In genomic region chr3:48663489-48664312, GRCh38 we compare ENCODE assay signal across 8 cellular contexts. TPM values are rescaled to one million over a fixed set of nuclear protein-coding genes. Genes with fewer than 3 reads are reported as not detected.
DNase-seq lines count a peak whose midpoint lies in the region; ATAC-seq and TF ChIP-seq lines count a peak whose summit lies in the region.

No MANE protein-coding gene starts in this region.

- peaks cover 10 to 16% of the 10 kb centered on the region in 2 donors for H3K4me1 Mint-ChIP-seq in natural killer cell treated with Interleukin-12 subunit alpha and Interleukin-12 subunit beta and Interleukin-15 and Interleukin-18, amount 100 ng/mL, for 72 hours (ENCODE audit: low read depth in 2 of 2)

- ATAC-seq in GM21717 (IDR thresholded peaks at IDR 0.05; ENCODE audit: unreplicated experiment), result peak; percentile 78
- peak; percentile 93 to 95 for ATAC-seq in natural killer cell treated with Interleukin-12 subunit alpha and Interleukin-12 subunit beta and Interleukin-15 and Interleukin-18, amount 100 ng/mL, for 72 hours

- TF ChIP-seq CTCF in KMS-11 (conservative IDR thresholded peaks at IDR 0.05; ENCODE audit: low read depth, low read length), result peak; percentile 70; the same call in 1 of the 2 replicates
- TF ChIP-seq CTCF in RWPE1 (conservative IDR thresholded peaks at IDR 0.05; ENCODE audit: low read depth), result peak; percentile 86
- TF ChIP-seq CTCF in fibroblast of the aortic adventitia (IDR thresholded peaks at IDR 0.05; ENCODE audit: insufficient read depth, low read length), result peak; percentile 82

- H3K4me1 ChIP-seq in KMS-11 (ENCODE audit: low read depth, poor library complexity, severe bottlenecking), result peaks cover 5% of the 10 kb centered on the region

- peak overlapping the region; percentile 89 for H3K4me2 ChIP-seq in KMS-11

- peak; percentile 85 for DNase-seq in DMS79 (lab: John Stamatoyannopoulos, UW)
- DNase-seq in RWPE1 (ENCODE audit: low spot score), result peak; percentile 97
- DNase-seq in activated effector memory CD4-positive, alpha-beta T cell treated with Interleukin-2 at 50 U/mL for 16 hours, result peak; percentile 76
- peak; percentile 98 for DNase-seq in fibroblast of the aortic adventitia (ENCODE audit: low read depth)
- peak; percentile 93 for DNase-seq in natural killer cell treated with Interleukin-12 subunit alpha and Interleukin-12 subunit beta and Interleukin-15 and Interleukin-18, amount 100 ng/mL, for 72 hours (ENCODE audit: low spot score)
- DNase-seq in stimulated activated naive CD4-positive, alpha-beta T cell treated with Interleukin-2 at 50 U/mL for 16 hours (lab: John Stamatoyannopoulos, UW), result peak; percentile 89

- POLR2A ChIA-PET in RWPE1 (lab: Yijun Ruan, JAX; ENCODE audit: low non-redundant PET), result no interaction called here

- peak overlapping the region; percentile 92 for H3K9ac ChIP-seq in KMS-11

- H3K27ac ChIP-seq in KMS-11, result peak overlapping the region; percentile 99
- peak overlapping the region; percentile 95 for H3K27ac ChIP-seq in RWPE1

- H2AFZ ChIP-seq in KMS-11 (ENCODE audit: low read depth), result peak overlapping the region; percentile 54

- no peaks in the 10 kb centered on the region for H4K20me1 ChIP-seq in KMS-11 (ENCODE audit: insufficient read depth)

- H3K36me3 ChIP-seq in KMS-11 (ENCODE audit: insufficient read depth), result no peaks in the 10 kb centered on the region

- H3K27me3 Mint-ChIP-seq in natural killer cell treated with Interleukin-12 subunit alpha and Interleukin-12 subunit beta and Interleukin-15 and Interleukin-18, amount 100 ng/mL, for 72 hours, result peaks cover 0 to 7% of the 10 kb centered on the region in 2 donors

- peak overlapping the region; percentile 55 for H3K4me3 ChIP-seq in KMS-11 (IDR thresholded peaks at IDR 0.05; ENCODE audit: insufficient read depth, low read depth, low read length)
- H3K4me3 ChIP-seq in fibroblast of the aortic adventitia (ENCODE audit: low read depth, low read length), result peak overlapping the region; percentile 74

- H3K27me3 ChIP-seq in KMS-11 (ENCODE audit: insufficient read depth, low read depth), result no peaks in the 10 kb centered on the region

- H3K27ac Mint-ChIP-seq in natural killer cell treated with Interleukin-12 subunit alpha and Interleukin-12 subunit beta and Interleukin-15 and Interleukin-18, amount 100 ng/mL, for 72 hours, result peak overlapping the region; percentile 79 to 87

- H3K4me3 Mint-ChIP-seq in natural killer cell treated with Interleukin-12 subunit alpha and Interleukin-12 subunit beta and Interleukin-15 and Interleukin-18, amount 100 ng/mL, for 72 hours, result peak overlapping the region; percentile 92

- no peaks in the 10 kb centered on the region for H3K36me3 Mint-ChIP-seq in natural killer cell treated with Interleukin-12 subunit alpha and Interleukin-12 subunit beta and Interleukin-15 and Interleukin-18, amount 100 ng/mL, for 72 hours

- no peaks in the 10 kb centered on the region for H3K9me3 Mint-ChIP-seq in natural killer cell treated with Interleukin-12 subunit alpha and Interleukin-12 subunit beta and Interleukin-15 and Interleukin-18, amount 100 ng/mL, for 72 hours

- no peaks in the 10 kb centered on the region for H3K79me2 ChIP-seq in KMS-11 (ENCODE audit: insufficient read depth, low read depth)

- CTCF ChIA-PET in RWPE1 (lab: Yijun Ruan, JAX), result interaction anchor here (0.7 to 1.0 kb wide), 4 partner anchors 10 to 714 kb away, joined by 3 to 5 read pairs (median 4); partner anchors contain the start of gene NCKIPSD

RNA-seq across cellular contexts. Expression of gene CELSR3, which starts 1.0 kb away (rescaled TPM):
- 0.81 and 0.98 TPM in 2 replicates for total RNA-seq in fibroblast of the aortic adventitia (ENCODE audit: low replicate concordance)
- total RNA-seq in natural killer cell treated with Interleukin-12 subunit alpha and Interleukin-12 subunit beta and Interleukin-15 and Interleukin-18, amount 100 ng/mL, for 72 hours, result 10 to 100 TPM in 1 of 2 donors, 1 to 10 TPM in 1; 4.4 to 20.1 TPM

RNA-seq across cellular contexts. Expression of gene NCKIPSD, which starts 22.0 kb away (rescaled TPM):
- total RNA-seq in fibroblast of the aortic adventitia (ENCODE audit: low replicate concordance), result 8.1 and 20.0 TPM in 2 replicates
- total RNA-seq in natural killer cell treated with Interleukin-12 subunit alpha and Interleukin-12 subunit beta and Interleukin-15 and Interleukin-18, amount 100 ng/mL, for 72 hours, result 10 to 100 TPM; 22.7 to 37.0 TPM

RNA-seq across cellular contexts. Expression of gene SLC26A6, which starts 28.4 kb away (rescaled TPM):
- 11.6 and 19.5 TPM in 2 replicates for total RNA-seq in fibroblast of the aortic adventitia (ENCODE audit: low replicate concordance)
- 10 to 100 TPM; 31.3 to 62.4 TPM for total RNA-seq in natural killer cell treated with Interleukin-12 subunit alpha and Interleukin-12 subunit beta and Interleukin-15 and Interleukin-18, amount 100 ng/mL, for 72 hours

RNA-seq across cellular contexts. Expression of gene TMEM89, which starts 42.1 kb away (rescaled TPM):
- total RNA-seq in fibroblast of the aortic adventitia (ENCODE audit: low replicate concordance), result not detected in 2 replicates
- not detected for total RNA-seq in natural killer cell treated with Interleukin-12 subunit alpha and Interleukin-12 subunit beta and Interleukin-15 and Interleukin-18, amount 100 ng/mL, for 72 hours

RNA-seq across cellular contexts. Expression of gene IP6K2, which starts 53.3 kb away (rescaled TPM):
- 35.7 and 44.3 TPM in 2 replicates for total RNA-seq in fibroblast of the aortic adventitia (ENCODE audit: low replicate concordance)
- 10 to 100 TPM; 53.5 to 60.2 TPM for total RNA-seq in natural killer cell treated with Interleukin-12 subunit alpha and Interleukin-12 subunit beta and Interleukin-15 and Interleukin-18, amount 100 ng/mL, for 72 hours

Comparison
In these comparisons a context has a peak if more than half of its experiments do, and no peak if none do; other contexts are left out.
1. Peak in every context shown above with its lines: DNase-seq, ATAC-seq, H3K4me3 ChIP-seq and H3K27ac ChIP-seq.